ENCODE assay signal across 8 cellular contexts in the genomic region with DNA sequence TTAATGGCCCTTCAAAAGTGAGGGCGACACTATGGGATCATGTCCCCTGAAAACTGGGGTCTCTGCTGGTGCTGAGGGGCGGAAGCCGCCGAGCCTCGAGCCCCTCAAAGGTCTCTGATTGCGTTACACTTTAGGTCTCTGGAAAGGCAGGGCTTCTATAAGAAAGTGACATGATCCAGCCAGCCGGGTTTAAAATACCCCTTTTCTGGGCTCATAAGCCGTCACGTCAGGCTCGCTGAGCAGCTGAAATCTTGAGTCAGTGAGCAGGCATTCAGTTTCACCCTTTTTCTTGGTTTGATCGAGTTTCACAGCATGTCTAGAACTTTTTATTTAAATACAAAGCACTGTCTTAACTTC. TPM values are rescaled to one million over a fixed set of nuclear protein-coding genes. Genes with fewer than 3 reads are reported as not detected.
A peak's percentile ranks its signal among the peaks of the same experiment; 100 is the strongest.
DNase-seq lines count a peak whose midpoint lies in the region; ATAC-seq, FAIRE-seq and TF ChIP-seq lines count a peak whose summit lies in the region.

No MANE protein-coding gene starts in this region.

- H3K27me3 ChIP-seq in HepG2 (ENCODE audit: control insufficient read depth in 1 of 2, insufficient read depth in 2 of 2, low read length in 2 of 2) (no peaks in the 10 kb centered on the region; a peak in 2 of 5 replicates), right lobe of liver (no peaks in the 10 kb centered on the region), thoracic aorta (replicated peaks; ENCODE audit: insufficient read depth) (no peaks in the 10 kb centered on the region)

- TF ChIP-seq EP300 in HepG2 (IDR thresholded peaks at IDR 0.05; ENCODE audit: low read depth in 2 of 2, low read length in 2 of 2) (no peak), HepG2 (CRISPR knock-in tag; IDR thresholded peaks at IDR 0.05; ENCODE audit: borderline replicate concordance) (no peak)

- H3K27ac ChIP-seq in HepG2 (ENCODE audit: extremely low read length, insufficient read depth, low read length) = peak overlapping the region; percentile 99
- H3K27ac ChIP-seq in right lobe of liver = no peak overlapping the region
- no peak overlapping the region for H3K27ac ChIP-seq in thoracic aorta

- 1% methylated on average over 11 of the region's 11 CpGs for WGBS in HepG2 (ENCODE audit: low lambda C conversion rate)
- WGBS in right lobe of liver (ENCODE audit: insufficient coverage, low coverage, low lambda C conversion rate, missing lambda C conversion rate) = 22% methylated on average over 11 of the region's 11 CpGs

- BruUV-seq in HepG2 (replicated peaks; lab: Mats Ljungman, UMichigan) = TSS peak; percentile 93

- peak overlapping the region; percentile 93 for H3K4me2 ChIP-seq in HepG2 (ENCODE audit: low read depth, low read length)

- H3K4me1 ChIP-seq in HepG2 (ENCODE audit: insufficient read depth, low read length) (peaks cover 27% of the 10 kb centered on the region), right lobe of liver (peaks cover 0 to 28% (median 9%) of the 10 kb centered on the region in 4 donors), thoracic aorta (ENCODE audit: control insufficient read depth in 1 of 2, low read depth in 2 of 2) (peaks cover 22 to 26% of the 10 kb centered on the region in 2 donors)

- no peak for DNase-seq in HepG2 (ENCODE audit: low spot score)
- no peak for DNase-seq in right lobe of liver
- DNase-seq in RKO (ENCODE audit: low spot score) = peak; percentile 72
- peak; percentile 36 for DNase-seq in fibroblast of peridontal ligament (ENCODE audit: extremely low read depth)
- DNase-seq in thoracic aorta (ENCODE audit: low spot score) = no peak
- DNase-seq in islet precursor cell = no peak
- DNase-seq in GM03348 (ENCODE audit: low spot score) = no peak
- DNase-seq in cortex of kidney (lab: John Stamatoyannopoulos, UW) = no peak

- no peak for FAIRE-seq in HepG2 (lab: Jason Lieb, UNC)

- H3K36me3 ChIP-seq in HepG2 (replicated peaks in 1 of 2; ENCODE audit: control insufficient read depth in 1 of 2, insufficient read depth in 2 of 2, low read length in 2 of 2) = peaks cover 0 to 18% of the 10 kb centered on the region in 2 experiments; a peak in 3 of 5 replicates
- peaks cover 0 to 18% (median 10%) of the 10 kb centered on the region in 4 donors for H3K36me3 ChIP-seq in right lobe of liver
- peaks cover 8% of the 10 kb centered on the region for H3K36me3 ChIP-seq in thoracic aorta

- TF ChIP-seq POLR2A in HepG2 (IDR thresholded peaks at IDR 0.05; ENCODE audit: insufficient read depth in 1 of 2, low read depth in 2 of 2, low read length in 2 of 2) = no peak
- no peak for TF ChIP-seq POLR2A in right lobe of liver (IDR thresholded peaks at IDR 0.05)

- H2AFZ ChIP-seq in HepG2 (ENCODE audit: low read length) = no peak overlapping the region

- POLR2A ChIA-PET in HepG2 (lab: Yijun Ruan, JAX) = no interaction called here

- in situ Hi-C loops in HepG2 (cut with HindIII; ENCODE audit: extremely low pct_ligation_motif_present, low pct_unique_long_range_greater_than_20kb) = no loop called here

- peak overlapping the region; percentile 74 for H3K9ac ChIP-seq in HepG2 (ENCODE audit: insufficient read depth, low read depth, low read length)

- no peaks in the 10 kb centered on the region for H3K9me3 ChIP-seq in HepG2 (ENCODE audit: low read length)
- H3K9me3 ChIP-seq in right lobe of liver = no peaks in the 10 kb centered on the region
- no peaks in the 10 kb centered on the region for H3K9me3 ChIP-seq in thoracic aorta

- TF ChIP-seq CTCF in HepG2 (CRISPR knock-in tag; IDR thresholded peaks at IDR 0.05) (no peak), right lobe of liver (IDR thresholded peaks at IDR 0.05) (no peak), thoracic aorta (IDR thresholded peaks at IDR 0.05) (no peak)

- H4K20me1 ChIP-seq in HepG2 (ENCODE audit: insufficient read depth, low read length) = peaks cover 4% of the 10 kb centered on the region; the same call in 1 of the 2 replicates

- no peak for TF ChIP-seq RAD21 in HepG2 (CRISPR knock-in tag; IDR thresholded peaks at IDR 0.05)

- H3K79me2 ChIP-seq in HepG2 (ENCODE audit: insufficient read depth, low read length) = peaks cover 22% of the 10 kb centered on the region

- H3K4me3 ChIP-seq in HepG2 (replicated peaks in 1 of 3; ENCODE audit: insufficient read depth in 1 of 3, low read depth in 2 of 3, low read length in 3 of 3) (peak overlapping the region; percentile 60 to 86 (median 69)), right lobe of liver (no peak overlapping the region), thoracic aorta (peak overlapping the region; percentile 94)

- CTCF ChIA-PET in HepG2 (lab: Yijun Ruan, JAX; ENCODE audit: low intra/inter-chr PET ratio, low total read pairs) = no interaction called here

- intact Hi-C loops in HepG2 (cut with micrococcal nuclease; ENCODE audit: unreplicated experiment) (no loop called here), right lobe of liver (cut with DNase I) (no loop called here)

- peak; percentile 6 for ATAC-seq in HepG2
- ATAC-seq in right lobe of liver = no peak
- no peak for ATAC-seq in thoracic aorta (ENCODE audit: insufficient number of reproducible peaks, low FRiP score, low read depth)

RNA-seq across cellular contexts. Expression of gene HMGB1, which starts 0.6 kb away (rescaled TPM):
- total RNA-seq in HepG2 (2016; rRNA removed; fragmentation: Illumina TruSeq; extraction: Trizol) (584 and 878 TPM in 2 replicates), right lobe of liver (100 to 1,000 TPM in 3 of 6 experiments, 10 to 100 TPM in 3; 80.6 to 167 (median 107) TPM), thoracic aorta (100 to 1,000 TPM; 188 to 369 TPM)
- total RNA-seq in HepG2 (2016; cell fraction: cytosol; rRNA removed; fragmentation: Illumina TruSeq; extraction: Trizol; ENCODE audit: low read depth) = 61.2 and 63.8 TPM in 2 replicates
- total RNA-seq in HepG2 (2016; cell fraction: insoluble cytoplasmic fraction; rRNA removed; fragmentation: Illumina TruSeq; extraction: Trizol) = 597 and 915 TPM in 2 replicates
- total RNA-seq in HepG2 (2016; cell fraction: membrane; rRNA removed; fragmentation: Illumina TruSeq; extraction: Trizol) = 106 and 121 TPM in 2 replicates
- 324 and 333 TPM in 2 replicates for total RNA-seq in HepG2 (2016; cell fraction: nucleus; rRNA removed; fragmentation: Illumina TruSeq; extraction: Trizol)
- 71.6 and 115 TPM in 2 replicates for polyA plus RNA-seq in HepG2 (2011; rRNA removed)
- polyA plus RNA-seq in HepG2 (2011; cell fraction: cytosol; rRNA removed) = 48.0 and 59.3 TPM in 2 replicates
- 61.9 and 98.4 TPM in 2 replicates for polyA plus RNA-seq in HepG2 (2011; cell fraction: nucleus; rRNA removed)
- polyA plus RNA-seq in HepG2 (2012) = 207 and 262 TPM in 2 replicates
- polyA plus RNA-seq in HepG2 (2016; cell fraction: cytosol; fragmentation: Illumina TruSeq; extraction: Trizol; ENCODE audit: low read depth) = 68.2 and 69.4 TPM in 2 replicates
- 1,007 and 1,107 TPM in 2 replicates for polyA plus RNA-seq in HepG2 (2016; cell fraction: insoluble cytoplasmic fraction; fragmentation: Illumina TruSeq; extraction: Trizol; ENCODE audit: low read depth)
- polyA plus RNA-seq in HepG2 (2016; cell fraction: membrane; fragmentation: Illumina TruSeq; extraction: Trizol; ENCODE audit: low read depth) = 98.1 and 108 TPM in 2 replicates
- 458 and 467 TPM in 2 replicates for polyA plus RNA-seq in HepG2 (2016; cell fraction: nucleus; fragmentation: Illumina TruSeq; extraction: Trizol; ENCODE audit: insufficient read depth, low read depth)
- 9.9 and 20.1 TPM in 2 replicates for polyA minus RNA-seq in HepG2 (2011; rRNA and poly(A)+ RNA removed; ENCODE audit: low replicate concordance)
- 59.9 and 62.9 TPM in 2 replicates for polyA minus RNA-seq in HepG2 (2011; cell fraction: cytosol; rRNA and poly(A)+ RNA removed)
- polyA minus RNA-seq in HepG2 (2011; cell fraction: nucleus; rRNA and poly(A)+ RNA removed) = 145 and 175 TPM in 2 replicates

RNA-seq across cellular contexts. Expression of gene UBE2L5, which starts 44.0 kb away (rescaled TPM):
- total RNA-seq in HepG2 (2016; rRNA removed; fragmentation: Illumina TruSeq; extraction: Trizol) (0.13 and 0.22 TPM in 2 replicates), right lobe of liver (not detected), thoracic aorta (1 to 10 TPM in 1 of 2 donors, not detected in 1; 1.1 TPM)
- total RNA-seq in HepG2 (2016; cell fraction: cytosol; rRNA removed; fragmentation: Illumina TruSeq; extraction: Trizol; ENCODE audit: low read depth) = not detected in 2 replicates
- total RNA-seq in HepG2 (2016; cell fraction: insoluble cytoplasmic fraction; rRNA removed; fragmentation: Illumina TruSeq; extraction: Trizol) = not detected in 2 replicates
- total RNA-seq in HepG2 (2016; cell fraction: membrane; rRNA removed; fragmentation: Illumina TruSeq; extraction: Trizol) = not detected in 2 replicates
- total RNA-seq in HepG2 (2016; cell fraction: nucleus; rRNA removed; fragmentation: Illumina TruSeq; extraction: Trizol) = not detected in 2 replicates
- not detected in 2 replicates for polyA plus RNA-seq in HepG2 (2011; rRNA removed)
- polyA plus RNA-seq in HepG2 (2011; cell fraction: cytosol; rRNA removed) = not detected in 2 replicates
- polyA plus RNA-seq in HepG2 (2011; cell fraction: nucleus; rRNA removed) = not detected in 2 replicates
- 0.43 and 3.2 TPM in 2 replicates for polyA plus RNA-seq in HepG2 (2012)
- polyA plus RNA-seq in HepG2 (2016; cell fraction: cytosol; fragmentation: Illumina TruSeq; extraction: Trizol; ENCODE audit: low read depth) = not detected in 2 replicates
- 1.0 TPM in 1 of 2 replicates, not detected in the other for polyA plus RNA-seq in HepG2 (2016; cell fraction: insoluble cytoplasmic fraction; fragmentation: Illumina TruSeq; extraction: Trizol; ENCODE audit: low read depth)
- not detected in 2 replicates for polyA plus RNA-seq in HepG2 (2016; cell fraction: membrane; fragmentation: Illumina TruSeq; extraction: Trizol; ENCODE audit: low read depth)
- polyA plus RNA-seq in HepG2 (2016; cell fraction: nucleus; fragmentation: Illumina TruSeq; extraction: Trizol; ENCODE audit: insufficient read depth, low read depth) = not detected in 2 replicates
- polyA minus RNA-seq in HepG2 (2011; rRNA and poly(A)+ RNA removed; ENCODE audit: low replicate concordance) = not detected in 2 replicates
- polyA minus RNA-seq in HepG2 (2011; cell fraction: cytosol; rRNA and poly(A)+ RNA removed) = not detected in 2 replicates
- polyA minus RNA-seq in HepG2 (2011; cell fraction: nucleus; rRNA and poly(A)+ RNA removed) = not detected in 2 replicates

Comparison
In these comparisons a context has a peak if more than half of its experiments do, and no peak if none do; other contexts are left out.
1. H3K4me3 ChIP-seq: peak in HepG2 (3 of 3) and thoracic aorta (single experiment); none in right lobe of liver (0 of 3).
2. DNase-seq: peak in RKO (single experiment) and fibroblast of peridontal ligament (single experiment); none in HepG2 (single experiment), right lobe of liver (0 of 3), thoracic aorta (single experiment), islet precursor cell (single experiment), GM03348 (single experiment) and cortex of kidney (single experiment).